Comparison of ENCODE assay signal across 8 cellular contexts in genomic region chr3:56915969-56916586, GRCh38.
DNase-seq lines count a peak whose midpoint lies in the region; ATAC-seq and TF ChIP-seq lines count a peak whose summit lies in the region.

No MANE protein-coding gene starts in this region.

- H3K27ac ChIP-seq in Karpas-422 (ENCODE audit: low read length) (peak overlapping the region; percentile 96), heart left ventricle (peak overlapping the region; percentile 38 to 78 (median 66))

- no peaks in the 10 kb centered on the region for H3K79me2 ChIP-seq in Karpas-422 (ENCODE audit: low read length)

- H3K4me1 ChIP-seq in Karpas-422 (ENCODE audit: low read length) (peaks cover 63% of the 10 kb centered on the region), heart left ventricle (peaks cover 0 to 40% (median 13%) of the 10 kb centered on the region in 12 donors)

- H3K4me2 ChIP-seq in Karpas-422 (ENCODE audit: low read depth, low read length, poor library complexity, severe bottlenecking), result peak overlapping the region; percentile 95

- 21 to 43% (median 34%) methylated on average over 12 to 16 of the region's 16 CpGs for WGBS in heart left ventricle, 4 donors

- peak overlapping the region; percentile 88; the same call in 1 of the 2 replicates for H2AFZ ChIP-seq in Karpas-422 (ENCODE audit: low read length)

- H3K9me3 ChIP-seq in Karpas-422 (ENCODE audit: low read length) (no peaks in the 10 kb centered on the region), heart left ventricle (no peaks in the 10 kb centered on the region)

- no peak for TF ChIP-seq POLR2A in heart left ventricle (IDR thresholded peaks at IDR 0.05)

- peak overlapping the region; percentile 75 to 88 for H3K4me3 Mint-ChIP-seq in CD14-positive monocyte

- H4K20me1 ChIP-seq in Karpas-422 (ENCODE audit: insufficient read depth, low read depth, low read length), result no peaks in the 10 kb centered on the region

- peaks cover 0 to 2% of the 10 kb centered on the region in 2 donors for H3K36me3 Mint-ChIP-seq in CD14-positive monocyte

- peaks cover 46% of the 10 kb centered on the region for H3K4me1 Mint-ChIP-seq in CD14-positive monocyte

- H3K9ac ChIP-seq in Karpas-422 (ENCODE audit: low read length), result peak overlapping the region; percentile 78

- H3K27me3 ChIP-seq in Karpas-422 (ENCODE audit: low read length), result no peaks in the 10 kb centered on the region
- H3K27me3 ChIP-seq in heart left ventricle, result no peaks in the 10 kb centered on the region

- H3K9me2 ChIP-seq in Karpas-422 (replicated peaks; ENCODE audit: insufficient read depth, low read length), result no peaks in the 10 kb centered on the region

- peaks cover 0 to 1% (median 0%) of the 10 kb centered on the region in 7 donors for H3K9me3 Mint-ChIP-seq in CD14-positive monocyte

- ATAC-seq in heart left ventricle, result peak; percentile 74 to 86 (median 82)

- H3K27ac Mint-ChIP-seq in CD14-positive monocyte, result peak overlapping the region; percentile 8 to 80 (median 50)

- peaks cover 0 to 1% (median 0%) of the 10 kb centered on the region in 3 donors for H3K27me3 Mint-ChIP-seq in CD14-positive monocyte (ENCODE audit: low read depth in 3 of 3)

- DNase-seq in CD14-positive monocyte (ENCODE audit: low spot score) (peak; percentile 62), GM20000 (ENCODE audit: low spot score) (peak; percentile 49), Karpas-422 (peak; percentile 89), heart left ventricle (peak in 4 of 5 donors; percentile 36 to 62 (median 52)), kidney glomerular epithelial cell (lab: John Stamatoyannopoulos, UW) (no peak), H4 (ENCODE audit: low spot score) (no peak)
- DNase-seq in activated CD4-positive, alpha-beta T cell treated with anti-CD3 and anti-CD28 coated beads, Interleukin-2, amount 50 U/mL, for 4 hours, result peak; percentile 51 to 54
- DNase-seq in stimulated activated CD4-positive, alpha-beta T cell treated with anti-CD3 and anti-CD28 coated beads, TNF-alpha, amount 100 ng/mL, for 48 hours (ENCODE audit: low read depth in 3 of 3), result peak; percentile 47 to 71 (median 60)

- H3K4me3 ChIP-seq in Karpas-422 (ENCODE audit: low read length) (peak overlapping the region; percentile 77), heart left ventricle (peak overlapping the region in 11 of 12 donors; percentile 14 to 59 (median 46))

- intact Hi-C loops in CD14-positive monocyte (cut with micrococcal nuclease), result loop anchor here in 1 of 2 donors (10.0 kb wide), 1 partner anchor 49 kb away; no protein-coding TSS in a partner anchor
- intact Hi-C loops in heart left ventricle (cut with DNase I), result loop anchor here in 4 of 10 donors (5.0 to 10.0 kb wide), 4 partner anchors 59 to 119 kb away; partner anchors contain the start of gene ARHGEF3 (in 3 of the 4)

- TF ChIP-seq CTCF in CD14-positive monocyte (IDR thresholded peaks at IDR 0.05) (no peak), GM20000 (IDR thresholded peaks at IDR 0.05; ENCODE audit: extremely low read depth, missing control alignments) (no peak), heart left ventricle (IDR thresholded peaks at IDR 0.05) (peak in 1 of 12 donors; percentile 6)

- H3K36me3 ChIP-seq in Karpas-422 (ENCODE audit: insufficient read depth, low read length) (no peaks in the 10 kb centered on the region), heart left ventricle (no peaks in the 10 kb centered on the region)

Comparison
In these comparisons a context has a peak if more than half of its experiments do, and no peak if none do; other contexts are left out.
1. DNase-seq: peak in CD14-positive monocyte (single experiment), GM20000 (single experiment), Karpas-422 (single experiment), activated CD4-positive, alpha-beta T cell treated with anti-CD3 and anti-CD28 coated beads, Interleukin-2, amount 50 U/mL, for 4 hours (2 of 2), heart left ventricle (4 of 5) and stimulated activated CD4-positive, alpha-beta T cell treated with anti-CD3 and anti-CD28 coated beads, TNF-alpha, amount 100 ng/mL, for 48 hours (3 of 3); none in kidney glomerular epithelial cell (single experiment) and H4 (single experiment).